10 cellular contexts compared by ENCODE assay signal in genomic region chr10:125117941-125118630, GRCh38. TPM values are rescaled to one million over a fixed set of nuclear protein-coding genes. Genes with fewer than 3 reads are reported as not detected.
A peak's percentile ranks its signal among the peaks of the same experiment; 100 is the strongest.
DNase-seq lines count a peak whose midpoint lies in the region; ATAC-seq and TF ChIP-seq lines count a peak whose summit lies in the region.
"Had no signal": no experiment of that assay in that cellular context is flagged by ENCODE, and none has a peak within 500 bp of the region (broad histone marks: within the 10 kb centered on the region; RNA-seq: fewer than 3 reads in every experiment).

No MANE protein-coding gene starts in this region.

- no peaks in the 10 kb centered on the region for H3K9me3 Mint-ChIP-seq in natural killer cell treated with Interleukin-12 subunit alpha and Interleukin-12 subunit beta and Interleukin-15 and Interleukin-18, amount 100 ng/mL, for 72 hours
- no peaks in the 10 kb centered on the region for H3K9me3 Mint-ChIP-seq in CD8-positive, alpha-beta T cell

- no peak for TF ChIP-seq CTCF in fibroblast of villous mesenchyme (IDR thresholded peaks at IDR 0.05; ENCODE audit: insufficient read depth, low read depth, low read length)
- TF ChIP-seq CTCF in tibial nerve (IDR thresholded peaks at IDR 0.05): no peak
- no peak for TF ChIP-seq CTCF in CD8-positive, alpha-beta T cell (IDR thresholded peaks at IDR 0.05)

- peak; percentile 33 for DNase-seq in astrocyte of the hippocampus (ENCODE audit: low read depth, low spot score)
- DNase-seq in fibroblast of villous mesenchyme (ENCODE audit: low read depth): peak; percentile 28
- DNase-seq in natural killer cell treated with Interleukin-12 subunit alpha and Interleukin-12 subunit beta and Interleukin-15 and Interleukin-18, amount 100 ng/mL, for 72 hours (ENCODE audit: low spot score): no peak
- DNase-seq in tibial nerve (ENCODE audit: low spot score in 2 of 2): peak in 1 of 2 donors; percentile 21
- no peak for DNase-seq in CD8-positive, alpha-beta T cell
- DNase-seq: cerebellar nuclear complex, DMS79, NCI-H1092 had no signal

- CTCF ChIA-PET in CD8-positive, alpha-beta T cell (lab: Charles Lee): no interaction called here

- peak in 1 of 2 donors; percentile 62 for TF ChIP-seq EP300 in tibial nerve (IDR thresholded peaks at IDR 0.05)

- no peaks in the 10 kb centered on the region for H3K36me3 Mint-ChIP-seq in natural killer cell treated with Interleukin-12 subunit alpha and Interleukin-12 subunit beta and Interleukin-15 and Interleukin-18, amount 100 ng/mL, for 72 hours
- no peaks in the 10 kb centered on the region for H3K36me3 Mint-ChIP-seq in CD8-positive, alpha-beta T cell

- peaks cover 26 to 66% of the 10 kb centered on the region in 2 donors for H3K4me1 Mint-ChIP-seq in natural killer cell treated with Interleukin-12 subunit alpha and Interleukin-12 subunit beta and Interleukin-15 and Interleukin-18, amount 100 ng/mL, for 72 hours (ENCODE audit: low read depth in 2 of 2)
- H3K4me1 Mint-ChIP-seq in CD8-positive, alpha-beta T cell (ENCODE audit: low read depth): no peaks in the 10 kb centered on the region

- H3K27ac Mint-ChIP-seq in natural killer cell treated with Interleukin-12 subunit alpha and Interleukin-12 subunit beta and Interleukin-15 and Interleukin-18, amount 100 ng/mL, for 72 hours: peak overlapping the region; percentile 19 to 64
- H3K27ac Mint-ChIP-seq in CD8-positive, alpha-beta T cell: no peak overlapping the region

- intact Hi-C loops in CD8-positive, alpha-beta T cell (cut with DNase I, micrococcal nuclease): no loop called here

- no peaks in the 10 kb centered on the region for H3K27me3 ChIP-seq in tibial nerve
- H3K27me3 ChIP-seq in CD8-positive, alpha-beta T cell (ENCODE audit: insufficient read depth, low read length): no peaks in the 10 kb centered on the region

- 5 to 11% methylated on average over 14 of the region's 14 CpGs for WGBS in tibial nerve, 2 donors

- ATAC-seq in natural killer cell treated with Interleukin-12 subunit alpha and Interleukin-12 subunit beta and Interleukin-15 and Interleukin-18, amount 100 ng/mL, for 72 hours: no peak
- ATAC-seq in HG03571 (IDR thresholded peaks at IDR 0.05; ENCODE audit: unreplicated experiment) (no peak), HG03442 (IDR thresholded peaks at IDR 0.05; ENCODE audit: unreplicated experiment) (no peak)
- ATAC-seq in CD8-positive, alpha-beta T cell: no peak

- H3K27me3 Mint-ChIP-seq in natural killer cell treated with Interleukin-12 subunit alpha and Interleukin-12 subunit beta and Interleukin-15 and Interleukin-18, amount 100 ng/mL, for 72 hours: no peaks in the 10 kb centered on the region
- peaks cover 4% of the 10 kb centered on the region for H3K27me3 Mint-ChIP-seq in CD8-positive, alpha-beta T cell (ENCODE audit: low read depth)

- no peaks in the 10 kb centered on the region for H3K36me3 ChIP-seq in tibial nerve
- no peaks in the 10 kb centered on the region for H3K36me3 ChIP-seq in CD8-positive, alpha-beta T cell (ENCODE audit: insufficient read depth, low read length)

- POLR2A ChIA-PET in CD8-positive, alpha-beta T cell (lab: Charles Lee): no interaction called here

- H3K27ac ChIP-seq in tibial nerve: peak overlapping the region; percentile 60 to 86 (median 76)
- no peak overlapping the region for H3K27ac ChIP-seq in CD8-positive, alpha-beta T cell (ENCODE audit: low read depth, low read length)

- no peak for TF ChIP-seq POLR2A in tibial nerve (IDR thresholded peaks at IDR 0.05)

- H3K4me3 ChIP-seq in fibroblast of villous mesenchyme (ENCODE audit: low read depth, low read length) (no peak overlapping the region), tibial nerve (no peak overlapping the region)
- H3K4me3 ChIP-seq in CD8-positive, alpha-beta T cell (ENCODE audit: low read depth, low read length): no peak overlapping the region

- H3K4me3 Mint-ChIP-seq in natural killer cell treated with Interleukin-12 subunit alpha and Interleukin-12 subunit beta and Interleukin-15 and Interleukin-18, amount 100 ng/mL, for 72 hours: no peak overlapping the region
- no peak overlapping the region for H3K4me3 Mint-ChIP-seq in CD8-positive, alpha-beta T cell

- peaks cover 0 to 79% (median 28%) of the 10 kb centered on the region in 4 donors for H3K4me1 ChIP-seq in tibial nerve
- H3K4me1 ChIP-seq in CD8-positive, alpha-beta T cell (ENCODE audit: insufficient read depth, low read length): no peaks in the 10 kb centered on the region

- H3K9me3 ChIP-seq in tibial nerve: no peaks in the 10 kb centered on the region
- H3K9me3 ChIP-seq in CD8-positive, alpha-beta T cell (ENCODE audit: low read length): no peaks in the 10 kb centered on the region

RNA-seq across cellular contexts. Expression of gene CTBP2, which starts 42.3 kb away (rescaled TPM):
- total RNA-seq in fibroblast of villous mesenchyme (74.3 and 84.7 TPM in 2 replicates), tibial nerve (10 to 100 TPM; 40.4 to 97.9 (median 62.3) TPM)
- 10 to 100 TPM; 61.3 to 76.4 TPM for total RNA-seq in natural killer cell treated with Interleukin-12 subunit alpha and Interleukin-12 subunit beta and Interleukin-15 and Interleukin-18, amount 100 ng/mL, for 72 hours
- under 1 TPM; 0.38 to 0.78 TPM for total RNA-seq in CD8-positive, alpha-beta T cell

Comparison
In these comparisons a context has a peak if more than half of its experiments do, and no peak if none do; other contexts are left out.
1. DNase-seq: peak in astrocyte of the hippocampus (single experiment) and fibroblast of villous mesenchyme (single experiment); none in natural killer cell treated with Interleukin-12 subunit alpha and Interleukin-12 subunit beta and Interleukin-15 and Interleukin-18, amount 100 ng/mL, for 72 hours (single experiment) and CD8-positive, alpha-beta T cell (0 of 7).
2. RNA of gene CTBP2, which starts 42.3 kb away (total RNA-seq): 61.3 to 76.4 TPM in natural killer cell treated with Interleukin-12 subunit alpha and Interleukin-12 subunit beta and Interleukin-15 and Interleukin-18, amount 100 ng/mL, for 72 hours, 74.3 to 84.7 TPM in fibroblast of villous mesenchyme and 40.4 to 97.9 TPM in tibial nerve; 0.38 to 0.78 TPM in CD8-positive, alpha-beta T cell; every median in the first group is over 10 times any median in the second.